10 cellular contexts compared by ENCODE assay signal in genomic region chr19:10612515-10613119, GRCh38. TPM values are rescaled to one million over a fixed set of nuclear protein-coding genes. Genes with fewer than 3 reads are reported as not detected.
DNase-seq lines count a peak whose midpoint lies in the region; ATAC-seq, FAIRE-seq and TF ChIP-seq lines count a peak whose summit lies in the region.
"Had no signal": no experiment of that assay in that cellular context is flagged by ENCODE, and none has a peak within 500 bp of the region (broad histone marks: within the 10 kb centered on the region; RNA-seq: fewer than 3 reads in every experiment).

No MANE protein-coding gene starts in this region.

- no peak overlapping the region for H3K27ac ChIP-seq in astrocyte (ENCODE audit: low read depth, low read length)
- no peak overlapping the region for H3K27ac ChIP-seq in A673 (ENCODE audit: low read depth, low read length, poor library complexity, severe bottlenecking)

- H3K4me3 Mint-ChIP-seq in astrocyte (ENCODE audit: unreplicated experiment), result no peak overlapping the region

- no peaks in the 10 kb centered on the region for H3K27me3 Mint-ChIP-seq in astrocyte (ENCODE audit: low read depth, unreplicated experiment)

- H3K36me3 ChIP-seq in astrocyte (ENCODE audit: insufficient read depth, low read length), result peaks cover 2% of the 10 kb centered on the region
- no peaks in the 10 kb centered on the region for H3K36me3 ChIP-seq in A673 (ENCODE audit: insufficient read depth, low read length, poor library complexity, severe bottlenecking)

- FAIRE-seq in astrocyte (lab: Jason Lieb, UNC), result no peak

- peaks cover 39% of the 10 kb centered on the region for H3K79me2 ChIP-seq in astrocyte (ENCODE audit: insufficient read depth, low read length)

- H4K20me1 ChIP-seq in astrocyte (ENCODE audit: insufficient read depth, low read length), result peaks cover 6% of the 10 kb centered on the region

- H3K27me3 ChIP-seq in astrocyte (ENCODE audit: insufficient read depth, low read length) (no peaks in the 10 kb centered on the region), A673 (replicated peaks; ENCODE audit: insufficient read depth, low read depth, low read length, poor library complexity) (no peaks in the 10 kb centered on the region)

- no peak overlapping the region for H3K9ac ChIP-seq in astrocyte (ENCODE audit: low read length)

- CTCF ChIA-PET in A673 (lab: Charles Lee), result interaction anchor here (1.6 kb wide), 1 partner anchor 31 kb away, joined by 5 read pairs; no protein-coding TSS in a partner anchor

- H3K4me1 ChIP-seq in astrocyte (ENCODE audit: insufficient read depth, low read length), result peaks cover 7% of the 10 kb centered on the region
- no peaks in the 10 kb centered on the region for H3K4me1 ChIP-seq in A673 (ENCODE audit: insufficient read depth, low read length, poor library complexity, severe bottlenecking)

- H2AFZ ChIP-seq in astrocyte (ENCODE audit: low read depth, low read length), result no peak overlapping the region

- H3K9me3 ChIP-seq in astrocyte (ENCODE audit: insufficient read depth, low read depth, low read length) (no peaks in the 10 kb centered on the region), A673 (ENCODE audit: low read depth, low read length, poor library complexity, severe bottlenecking) (no peaks in the 10 kb centered on the region)

- no peak overlapping the region for H3K4me2 ChIP-seq in astrocyte (ENCODE audit: low read length)

- H3K9me3 Mint-ChIP-seq in astrocyte (ENCODE audit: unreplicated experiment), result no peaks in the 10 kb centered on the region

- DNase-seq in AG20443 (ENCODE audit: low spot score) (peak; percentile 31), astrocyte (ENCODE audit: low read depth) (peak; percentile 26), hippocampal formation (lab: John Stamatoyannopoulos, UW) (peak; percentile 41 to 70), posterior cingulate gyrus (peak; percentile 46 to 94 (median 69)), A673 (ENCODE audit: low spot score) (no peak), NCI-H524 (lab: John Stamatoyannopoulos, UW) (no peak)
- no peak for DNase-seq in effector CD8-positive, alpha-beta T cell (lab: John Stamatoyannopoulos, UW)
- DNase-seq: amniotic stem cell, occipital lobe had no signal

- no peak for TF ChIP-seq POLR2A in GM18505 (IDR thresholded peaks at IDR 0.05; ENCODE audit: borderline replicate concordance, extremely low read depth, insufficient read depth, insufficient read length)

- no peak overlapping the region for H3K27ac Mint-ChIP-seq in astrocyte (ENCODE audit: unreplicated experiment)

- H3K36me3 Mint-ChIP-seq in astrocyte (ENCODE audit: low read depth, unreplicated experiment), result peaks cover 7% of the 10 kb centered on the region

- BruUV-seq in A673 (replicated peaks; lab: Mats Ljungman, UMichigan), result no TSS peak

- TF ChIP-seq CTCF in astrocyte (IDR thresholded peaks at IDR 0.05; ENCODE audit: insufficient read depth, low read depth, low read length), result no peak
- no peak for TF ChIP-seq CTCF in A673 (conservative IDR thresholded peaks at IDR 0.05; ENCODE audit: low read depth, low read length)

- ATAC-seq in GM18505 (IDR thresholded peaks at IDR 0.05; ENCODE audit: unreplicated experiment), result no peak

- POLR2A ChIA-PET in A673 (lab: Charles Lee; ENCODE audit: low non-redundant PET), result no interaction called here

- intact Hi-C loops in posterior cingulate gyrus (cut with DNase I), result no loop called here
- intact Hi-C loops in A673 (cut with micrococcal nuclease; ENCODE audit: unreplicated experiment), result no loop called here

- H3K4me1 Mint-ChIP-seq in astrocyte (ENCODE audit: low read depth, unreplicated experiment), result peaks cover 3% of the 10 kb centered on the region

- no peak overlapping the region for H3K4me3 ChIP-seq in astrocyte (ENCODE audit: insufficient read depth, low read depth, low read length)
- H3K4me3 ChIP-seq in A673 (ENCODE audit: low read depth, low read length, poor library complexity, severe bottlenecking), result no peak overlapping the region

RNA-seq across cellular contexts. Expression of gene SLC44A2, which starts 12.7 kb away (rescaled TPM):
- total RNA-seq in astrocyte (91.6 and 94.5 TPM in 2 replicates), A673 (2021) (35.4 and 52.2 TPM in 2 replicates)

RNA-seq across cellular contexts. Expression of gene AP1M2, which starts 25.5 kb away (rescaled TPM):
- total RNA-seq in astrocyte (1.7 and 4.5 TPM in 2 replicates), A673 (2021) (2.5 and 2.8 TPM in 2 replicates)
- total RNA-seq: occipital lobe had no signal

RNA-seq across cellular contexts. Expression of gene ILF3, which starts 41.5 kb away (rescaled TPM):
- total RNA-seq in astrocyte (228 and 244 TPM in 2 replicates), A673 (2021) (665 and 683 TPM in 2 replicates)

RNA-seq across cellular contexts. Expression of gene CDKN2D, which starts 43.8 kb away (rescaled TPM):
- total RNA-seq in astrocyte, result 5.4 and 6.1 TPM in 2 replicates
- 12.7 and 14.6 TPM in 2 replicates for total RNA-seq in A673 (2021)

RNA-seq across cellular contexts. Expression of gene KRI1, which starts 46.8 kb away (rescaled TPM):
- total RNA-seq in astrocyte (14.1 and 15.9 TPM in 2 replicates), A673 (2021) (45.2 and 47.8 TPM in 2 replicates)

Comparison
In these comparisons a context has a peak if more than half of its experiments do, and no peak if none do; other contexts are left out.
1. DNase-seq: peak in AG20443 (single experiment), astrocyte (single experiment), hippocampal formation (2 of 2) and posterior cingulate gyrus (10 of 10); none in effector CD8-positive, alpha-beta T cell (single experiment), A673 (single experiment) and NCI-H524 (0 of 2).